ENCODE assay signal across 35 cellular contexts in the genomic region with DNA sequence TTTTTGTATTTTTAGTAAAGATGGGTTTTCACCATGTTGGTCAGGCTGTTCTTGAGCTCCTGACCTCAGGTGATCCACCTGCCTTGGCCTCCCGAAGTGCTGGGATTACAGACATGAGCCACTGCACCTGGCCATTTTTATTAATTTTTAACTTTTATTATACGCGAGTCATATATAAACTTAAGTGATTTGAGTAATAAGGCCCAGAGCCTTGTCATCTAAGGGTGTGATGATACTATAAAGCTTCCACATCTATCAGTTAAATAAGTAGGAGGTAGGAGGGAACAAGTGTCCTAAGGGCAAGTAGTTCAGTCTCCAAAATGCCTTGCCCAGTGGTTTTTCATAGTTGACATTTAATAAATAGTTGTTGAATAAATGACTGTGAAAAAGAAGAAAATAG.
"Had no signal": no experiment of that assay in that cellular context is flagged by ENCODE, and none has a peak within 500 bp of the region (broad histone marks: within the 10 kb centered on the region; RNA-seq: fewer than 3 reads in every experiment).

No MANE protein-coding gene starts in this region.

- H3K27me3 ChIP-seq: brain microvascular endothelial cell, dorsolateral prefrontal cortex, foreskin keratinocyte, gastrocnemius medialis, heart left ventricle had no signal

- H3K36me3 Mint-ChIP-seq: activated naive CD4-positive, alpha-beta T cell treated with anti-CD3 and anti-CD28 coated beads, Interleukin-2, amount 10 ng/mL, durations not matched to agents 7 days and 5 days; activated naive CD8-positive, alpha-beta T cell had no signal

- DNase-seq: activated B cell treated with CpG ODN at 0.5 μM for 24 hours; activated CD4-positive, alpha-beta T cell treated with anti-CD3 and anti-CD28 coated beads for 48 hours; activated CD4-positive, alpha-beta T cell treated with anti-CD3 and anti-CD28 coated beads, Interleukin-2, amount 50 U/mL, for 1 hour; activated CD4-positive, alpha-beta T cell treated with anti-CD3 and anti-CD28 coated beads, Interleukin-2, amount 50 U/mL, for 48 hours; activated CD8-positive, alpha-beta memory T cell treated with anti-CD3 and anti-CD28 coated beads, Interleukin-2, amount 50 U/mL, for 48 hours; activated CD8-positive, alpha-beta T cell treated with anti-CD3 and anti-CD28 coated beads for 36 hours; activated gamma-delta T cell; activated naive CD4-positive, alpha-beta T cell; activated naive CD4-positive, alpha-beta T cell treated with anti-CD3 and anti-CD28 coated beads, Interleukin-2, amount 10 ng/mL, durations not matched to agents 7 days and 5 days; activated T-cell treated with anti-CD3 and anti-CD28 coated beads for 4 hours; activated T-cell treated with anti-CD3 and anti-CD28 coated beads, Interleukin-2, amount 50 U/mL, for 24 hours; activated T-cell treated with anti-CD3 and anti-CD28 coated beads, Interleukin-2, amount 50 U/mL, for 72 hours; amniotic stem cell; anterior cingulate cortex; brain microvascular endothelial cell; dorsolateral prefrontal cortex; effector memory CD4-positive, alpha-beta T cell; endodermal cell; foreskin keratinocyte; gastrocnemius medialis; glutamatergic neuron; heart left ventricle; T-helper 1 cell; T-helper 17 cell; T1000; WERI-Rb-1 had no signal

- H3K27ac Mint-ChIP-seq: activated B cell treated with CpG ODN at 0.5 μM for 24 hours; activated CD8-positive, alpha-beta T cell treated with anti-CD3 and anti-CD28 coated beads for 36 hours; activated naive CD4-positive, alpha-beta T cell treated with anti-CD3 and anti-CD28 coated beads, Interleukin-2, amount 10 ng/mL, durations not matched to agents 7 days and 5 days; activated naive CD8-positive, alpha-beta T cell; activated T-cell treated with anti-CD3 and anti-CD28 coated beads, Interleukin-2, amount 50 U/mL, for 24 hours; activated T-cell treated with anti-CD3 and anti-CD28 coated beads, Interleukin-2, amount 50 U/mL, for 72 hours; endodermal cell; T-helper 17 cell; T-helper 2 cell treated with Interferon-gamma antibody and Interleukin-4, amounts not matched to agents 5 μg/mL and 100 μg/mL, for 36 hours had no signal

- H3K4me3 ChIP-seq: coronary artery, dorsolateral prefrontal cortex, gastrocnemius medialis, heart left ventricle had no signal

- ATAC-seq: activated CD4-positive, CD25-positive, alpha-beta regulatory T cell treated with anti-CD3 and anti-CD28 coated beads, Interleukin-2, amount 50 U/mL, for 24 hours; activated CD8-positive, alpha-beta T cell treated with anti-CD3 and anti-CD28 coated beads for 36 hours; activated T-cell treated with anti-CD3 and anti-CD28 coated beads, Interleukin-2, amount 50 U/mL, for 72 hours; esophagus mucosa; foreskin keratinocyte; gastrocnemius medialis; heart left ventricle; T-helper 17 cell had no signal

- H3K9me3 Mint-ChIP-seq: activated B cell treated with CpG ODN at 0.5 μM for 24 hours; activated CD8-positive, alpha-beta T cell treated with anti-CD3 and anti-CD28 coated beads for 36 hours; activated naive CD4-positive, alpha-beta T cell treated with anti-CD3 and anti-CD28 coated beads, Interleukin-2, amount 10 ng/mL, durations not matched to agents 7 days and 5 days; activated T-cell treated with anti-CD3 and anti-CD28 coated beads, Interleukin-2, amount 50 U/mL, for 24 hours; activated T-cell treated with anti-CD3 and anti-CD28 coated beads, Interleukin-2, amount 50 U/mL, for 72 hours; central memory CD8-positive, alpha-beta T cell; dendritic cell treated with granulocyte-macrophage colony-stimulating factor and Interleukin-4, amounts not matched to agents 40 ng/mL and 50 ng/mL, for 4 days; endodermal cell; T-helper 2 cell treated with Interferon-gamma antibody and Interleukin-4, amounts not matched to agents 5 μg/mL and 100 μg/mL, for 36 hours had no signal

- H3K4me1 ChIP-seq: foreskin keratinocyte, gastrocnemius medialis had no signal

- H3K36me3 ChIP-seq: brain microvascular endothelial cell, gastrocnemius medialis, heart left ventricle, WERI-Rb-1 had no signal

- FAIRE-seq: astrocyte, bronchial epithelial cell had no signal

- H3K9me3 ChIP-seq: gastrocnemius medialis, heart left ventricle had no signal

- H3K27ac ChIP-seq: brain microvascular endothelial cell, coronary artery, dorsolateral prefrontal cortex, foreskin keratinocyte, gastrocnemius medialis, heart left ventricle, WERI-Rb-1 had no signal
